ENCODE assay signal across 15 cellular contexts in the genomic region with DNA sequence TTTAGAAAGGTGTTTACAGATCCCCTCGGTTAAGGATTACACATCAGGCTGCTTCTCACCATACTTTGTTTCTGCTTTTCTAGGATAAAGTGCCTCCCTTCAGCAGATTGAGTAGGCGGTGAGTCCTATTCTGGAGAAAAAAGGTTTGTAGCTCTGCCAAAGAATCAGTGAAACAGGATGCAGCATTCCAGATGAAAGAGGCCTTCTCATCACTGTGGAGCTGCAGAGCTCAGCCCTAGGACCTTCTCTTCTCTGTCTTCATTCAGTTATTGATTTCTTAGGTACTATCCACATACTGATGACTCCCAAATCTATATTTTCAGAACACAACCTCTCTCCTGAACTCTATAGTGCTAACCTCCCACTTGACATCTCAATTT.
DNase-seq lines count a peak whose midpoint lies in the region; ATAC-seq, FAIRE-seq and TF ChIP-seq lines count a peak whose summit lies in the region.
"Had no signal": no experiment of that assay in that cellular context is flagged by ENCODE, and none has a peak within 500 bp of the region (broad histone marks: within the 10 kb centered on the region; RNA-seq: fewer than 3 reads in every experiment).

No MANE protein-coding gene starts in this region.

- ATAC-seq in GM23338 (no peak; the same call in 1 of the 3 replicates), HepG2 (peak; percentile 77), GM21717 (IDR thresholded peaks at IDR 0.05; ENCODE audit: unreplicated experiment) (no peak), HG03135 (IDR thresholded peaks at IDR 0.05; ENCODE audit: unreplicated experiment) (no peak)
- ATAC-seq: activated T-cell treated with anti-CD3 and anti-CD28 coated beads, Interleukin-2, amount 50 U/mL, for 4 hours had no signal

- POLR2A ChIA-PET in HepG2 (lab: Yijun Ruan, JAX): interaction anchor here (0.7 to 3.9 kb wide), 23 partner anchors 12 to 364 kb away, joined by 3 to 70 read pairs (median 6); partner anchors contain the start of genes KRR1 and PHLDA1

- TF ChIP-seq CTCF in GM23338 (conservative IDR thresholded peaks at IDR 0.05; ENCODE audit: low read depth in 2 of 2) (no peak), brain (conservative IDR thresholded peaks at IDR 0.05) (no peak), HepG2 (CRISPR knock-in tag; IDR thresholded peaks at IDR 0.05) (no peak)

- no peak for TF ChIP-seq POLR2A in HepG2 (IDR thresholded peaks at IDR 0.05; ENCODE audit: insufficient read depth in 1 of 2, low read depth in 2 of 2, low read length in 2 of 2)

- peak; percentile 75 for FAIRE-seq in HepG2 (lab: Jason Lieb, UNC)

- TF ChIP-seq EP300 in HepG2 (IDR thresholded peaks at IDR 0.05; ENCODE audit: low read depth in 2 of 2, low read length in 2 of 2) (0 out of 4 replicates have a peak, but pooled peaks of 1 of the 2 experiments have one; percentile 10), HepG2 (CRISPR knock-in tag; IDR thresholded peaks at IDR 0.05; ENCODE audit: borderline replicate concordance) (peak; percentile 42; the same call in 1 of the 2 replicates)

- intact Hi-C loops in HepG2 (cut with micrococcal nuclease; ENCODE audit: unreplicated experiment): loop anchor here (1.0 to 5.0 kb wide), 9 partner anchors 32 to 364 kb away; partner anchors contain the start of gene PHLDA1

- no peak for DNase-seq in GM23338 (ENCODE audit: low spot score)
- peak; percentile 75 for DNase-seq in HepG2 (ENCODE audit: low spot score)
- peak; percentile 73 for DNase-seq in stromal cell of bone marrow (ENCODE audit: low read depth)
- DNase-seq in DMS 273 (lab: John Stamatoyannopoulos, UW; ENCODE audit: unreplicated experiment): no peak
- DNase-seq in HUDEP-2 (lab: John Stamatoyannopoulos, UW; ENCODE audit: unreplicated experiment in 76 of 76): no peak
- DNase-seq: activated T-cell treated with anti-CD3 and anti-CD28 coated beads, Interleukin-2, amount 50 U/mL, for 4 hours; DMS79; NCI-H2029; PC-9; stimulated activated CD4-positive, alpha-beta T cell treated with anti-CD3 and anti-CD28 coated beads, Interleukin-2, amount 100 ng/mL, for 48 hours had no signal

- no peaks in the 10 kb centered on the region for H3F3A ChIP-seq in GM23338 (replicated peaks; ENCODE audit: low read depth)

- H3K27me3 ChIP-seq in GM23338 (ENCODE audit: insufficient read depth): no peaks in the 10 kb centered on the region
- no peaks in the 10 kb centered on the region for H3K27me3 ChIP-seq in HepG2 (ENCODE audit: control insufficient read depth in 1 of 2, insufficient read depth in 2 of 2, low read length in 2 of 2)
- H3K27me3 ChIP-seq: suprapubic skin had no signal

- H3K4me3 ChIP-seq in GM23338: no peak overlapping the region
- peak overlapping the region; percentile 15 to 57 (median 50); a peak in 3 of 6 replicates for H3K4me3 ChIP-seq in HepG2 (replicated peaks in 1 of 3; ENCODE audit: insufficient read depth in 1 of 3, low read depth in 2 of 3, low read length in 3 of 3)
- H3K4me3 ChIP-seq: coronary artery, PC-9, suprapubic skin had no signal

- 0% methylated on average over 2 of the region's 2 CpGs for WGBS in HepG2 (ENCODE audit: low lambda C conversion rate)

- no peaks in the 10 kb centered on the region for H3K79me2 ChIP-seq in GM23338 (replicated peaks; ENCODE audit: insufficient read depth)
- H3K79me2 ChIP-seq in HepG2 (ENCODE audit: insufficient read depth, low read length): no peaks in the 10 kb centered on the region

- H3K36me3 Mint-ChIP-seq in GM23338 (ENCODE audit: low read depth) (no peaks in the 10 kb centered on the region), brain (no peaks in the 10 kb centered on the region)

- in situ Hi-C loops in HepG2 (cut with HindIII; ENCODE audit: extremely low pct_ligation_motif_present, low pct_unique_long_range_greater_than_20kb): no loop called here

- H4K20me1 ChIP-seq in GM23338 (replicated peaks; ENCODE audit: insufficient read depth) (no peaks in the 10 kb centered on the region), HepG2 (ENCODE audit: insufficient read depth, low read length) (no peaks in the 10 kb centered on the region)

- H3K4me3 Mint-ChIP-seq in GM23338 (no peak overlapping the region), brain (no peak overlapping the region)
- H3K4me3 Mint-ChIP-seq: activated T-cell treated with anti-CD3 and anti-CD28 coated beads, Interleukin-2, amount 50 U/mL, for 4 hours had no signal

- no peak overlapping the region for H3K27ac ChIP-seq in GM23338 (ENCODE audit: low read depth)
- H3K27ac ChIP-seq in HepG2 (ENCODE audit: extremely low read length, insufficient read depth, low read length): peak overlapping the region; percentile 99
- H3K27ac ChIP-seq: coronary artery, PC-9, suprapubic skin had no signal

- H3K4me1 Mint-ChIP-seq in GM23338 (peaks cover 15% of the 10 kb centered on the region), brain (peaks cover 12% of the 10 kb centered on the region)

- peak overlapping the region; percentile 52; the same call in 1 of the 2 replicates for H2AFZ ChIP-seq in GM23338
- H2AFZ ChIP-seq in HepG2 (ENCODE audit: low read length): peak overlapping the region; percentile 76
- H2AFZ ChIP-seq: PC-9 had no signal

- TSS peak; percentile 82 for BruUV-seq in HepG2 (replicated peaks; lab: Mats Ljungman, UMichigan)

- TF ChIP-seq RAD21 in HepG2 (CRISPR knock-in tag; IDR thresholded peaks at IDR 0.05): no peak

- H3K27me3 Mint-ChIP-seq in GM23338 (ENCODE audit: insufficient read depth, low read depth, poor library complexity) (peaks cover 1% of the 10 kb centered on the region), brain (peaks cover 4% of the 10 kb centered on the region)

- CTCF ChIA-PET in HepG2 (lab: Yijun Ruan, JAX; ENCODE audit: low intra/inter-chr PET ratio, low total read pairs): no interaction called here

- H3K9me2 ChIP-seq in GM23338 (ENCODE audit: insufficient read depth): 0 out of 2 replicates have a peak, but pooled peaks cover 3% of the 10 kb centered on the region

- H3K9me3 Mint-ChIP-seq in GM23338 (no peaks in the 10 kb centered on the region), brain (peaks cover 0 to 2% (median 0%) of the 10 kb centered on the region in 5 experiments)
- H3K9me3 Mint-ChIP-seq: activated T-cell treated with anti-CD3 and anti-CD28 coated beads, Interleukin-2, amount 50 U/mL, for 4 hours had no signal

- peak overlapping the region; percentile 68 for H3K9ac ChIP-seq in HepG2 (ENCODE audit: insufficient read depth, low read depth, low read length)

- H3K36me3 ChIP-seq in GM23338 (ENCODE audit: insufficient read depth) (no peaks in the 10 kb centered on the region), HepG2 (replicated peaks in 1 of 2; ENCODE audit: control insufficient read depth in 1 of 2, insufficient read depth in 2 of 2, low read length in 2 of 2) (no peaks in the 10 kb centered on the region)
- H3K36me3 ChIP-seq: suprapubic skin had no signal

- H3K27ac Mint-ChIP-seq in GM23338: no peak overlapping the region
- H3K27ac Mint-ChIP-seq in brain: peak overlapping the region in 3 of 5 experiments; percentile 3 to 43 (median 17)

- no peaks in the 10 kb centered on the region for H3K9me3 ChIP-seq in HepG2 (ENCODE audit: low read length)
- H3K9me3 ChIP-seq: suprapubic skin had no signal

- H3K4me1 ChIP-seq in GM23338 (ENCODE audit: insufficient read depth) (0 out of 2 replicates have a peak, but pooled peaks cover 7% of the 10 kb centered on the region), HepG2 (ENCODE audit: insufficient read depth, low read length) (peaks cover 44% of the 10 kb centered on the region)
- H3K4me1 ChIP-seq: suprapubic skin had no signal

- H3K4me2 ChIP-seq in GM23338 (no peak overlapping the region), HepG2 (ENCODE audit: low read depth, low read length) (peak overlapping the region; percentile 81)
- H3K4me2 ChIP-seq: PC-9 had no signal

TF ChIP-seq in HepG2, 621 proteins besides CTCF, POLR2A, EP300 and RAD21 (continues in another document):
- TF ChIP-seq ATF5 (CRISPR knock-in tag; IDR thresholded peaks at IDR 0.05; ENCODE audit: low read depth) (no peak), IKZF5 (CRISPR knock-in tag; IDR thresholded peaks at IDR 0.05) (0 out of 2 replicates have a peak, but pooled peaks have one; percentile 26), ZNF205 (CRISPR knock-in tag; IDR thresholded peaks at IDR 0.05) (0 out of 2 replicates have a peak, but pooled peaks have one; percentile 20), HMG20A (CRISPR knock-in tag; IDR thresholded peaks at IDR 0.05; ENCODE audit: borderline replicate concordance) (peak; percentile 55), ZMYM3 (CRISPR knock-in tag; IDR thresholded peaks at IDR 0.05) (peak; percentile 39; the same call in 1 of the 2 replicates), HMG20B (CRISPR knock-in tag; conservative IDR thresholded peaks at IDR 0.05) (0 out of 2 replicates have a peak, but pooled peaks have one; percentile 27), TCF7 (IDR thresholded peaks at IDR 0.05; ENCODE audit: low read depth) (peak; percentile 46; the same call in 1 of the 2 replicates), HNRNPL (IDR thresholded peaks at IDR 0.05; ENCODE audit: low read depth, low read length) (no peak)

Comparison
In these comparisons a context has a peak if more than half of its experiments do, and no peak if none do; other contexts are left out.
1. DNase-seq: peak in HepG2 (single experiment) and stromal cell of bone marrow (single experiment); none in GM23338 (single experiment), DMS 273 (single experiment) and HUDEP-2 (0 of 76).